ENCODE assay signal across 20 cellular contexts in genomic region chr2:191597186-191597751, GRCh38.
"Had no signal": no experiment of that assay in that cellular context is flagged by ENCODE, and none has a peak within 500 bp of the region (broad histone marks: within the 10 kb centered on the region; RNA-seq: fewer than 3 reads in every experiment).

No MANE protein-coding gene starts in this region.

- H3K4me3 ChIP-seq: left ventricle myocardium inferior, neural progenitor cell, spleen, thoracic aorta, upper lobe of right lung had no signal

- DNase-seq: activated CD4-positive, alpha-beta memory T cell treated with anti-CD3 and anti-CD28 coated beads for 36 hours; activated CD4-positive, alpha-beta T cell treated with anti-CD3 and anti-CD28 coated beads for 48 hours; activated naive CD4-positive, alpha-beta T cell treated with Interleukin-2 at 50 U/mL for 16 hours; activated naive CD8-positive, alpha-beta T cell treated with anti-CD3 and anti-CD28 coated beads for 36 hours; activated T-cell treated with anti-CD3 and anti-CD28 coated beads, Interleukin-2, amount 50 U/mL, for 48 hours; central memory CD4-positive, alpha-beta T cell; effector memory CD4-positive, alpha-beta T cell; glutamatergic neuron; hippocampal formation; kidney glomerular epithelial cell; left ventricle myocardium inferior; naive thymus-derived CD8-positive, alpha-beta T cell; retina; spleen; stimulated activated CD4-positive, alpha-beta T cell treated with anti-CD3 and anti-CD28 coated beads, Interleukin-4, amount 100 ng/mL, for 1 hour; stimulated activated naive CD4-positive, alpha-beta T cell; upper lobe of right lung had no signal

- H3K36me3 ChIP-seq: left ventricle myocardium inferior, neural progenitor cell, spleen, thoracic aorta, upper lobe of right lung had no signal

- ATAC-seq: esophagus mucosa; naive thymus-derived CD8-positive, alpha-beta T cell; upper lobe of right lung had no signal

- H3K4me2 ChIP-seq: neural progenitor cell had no signal

- H3K4me1 ChIP-seq: left ventricle myocardium inferior, neural progenitor cell, spleen, upper lobe of right lung had no signal

- H2AFZ ChIP-seq: neural progenitor cell had no signal

- H3K27ac ChIP-seq: left ventricle myocardium inferior, neural progenitor cell, spleen, thoracic aorta, upper lobe of right lung had no signal

- H3K9ac ChIP-seq: neural progenitor cell had no signal

- H3K9me3 ChIP-seq: thoracic aorta, upper lobe of right lung had no signal

- H3K27me3 ChIP-seq: neural progenitor cell, spleen, upper lobe of right lung had no signal
